Comparison of ENCODE assay signal across 8 cellular contexts in genomic region chr11:61899146-61899841, GRCh38. TPM values are rescaled to one million over a fixed set of nuclear protein-coding genes. Genes with fewer than 3 reads are reported as not detected.
DNase-seq lines count a peak whose midpoint lies in the region; ATAC-seq and TF ChIP-seq lines count a peak whose summit lies in the region.

No MANE protein-coding gene starts in this region.

- no peak overlapping the region for H3K4me3 ChIP-seq in Jurkat, Clone E6-1 (ENCODE audit: low read length)

- peak overlapping the region; percentile 6 to 94 (median 70) for H3K27ac Mint-ChIP-seq in naive thymus-derived CD8-positive, alpha-beta T cell
- H3K27ac Mint-ChIP-seq in stimulated activated memory B cell treated with anti-CD40 and anti-IgM and Interleukin-4, amounts not matched to agents 10 μg/mL and 1 μg/mL and 100 μg/mL, for 72 hours = peak overlapping the region; percentile 30

- H3K4me3 Mint-ChIP-seq in naive thymus-derived CD8-positive, alpha-beta T cell = peak overlapping the region in 1 of 10 donors; percentile 22
- no peak overlapping the region for H3K4me3 Mint-ChIP-seq in stimulated activated memory B cell treated with anti-CD40 and anti-IgM and Interleukin-4, amounts not matched to agents 10 μg/mL and 1 μg/mL and 100 μg/mL, for 72 hours

- peak; percentile 77 for ATAC-seq in GM19455 (IDR thresholded peaks at IDR 0.05; ENCODE audit: unreplicated experiment)
- ATAC-seq in naive thymus-derived CD8-positive, alpha-beta T cell = peak; percentile 95 to 96
- ATAC-seq in stimulated activated memory B cell treated with anti-CD40 and anti-IgM and Interleukin-4, amounts not matched to agents 10 μg/mL and 1 μg/mL and 100 μg/mL, for 72 hours = peak; percentile 91

- no peak for TF ChIP-seq POLR2A in erythroblast (IDR thresholded peaks at IDR 0.05; ENCODE audit: low read length)

- H3K9me3 Mint-ChIP-seq in naive thymus-derived CD8-positive, alpha-beta T cell = no peaks in the 10 kb centered on the region
- no peaks in the 10 kb centered on the region for H3K9me3 Mint-ChIP-seq in stimulated activated memory B cell treated with anti-CD40 and anti-IgM and Interleukin-4, amounts not matched to agents 10 μg/mL and 1 μg/mL and 100 μg/mL, for 72 hours

- H3K4me1 Mint-ChIP-seq in naive thymus-derived CD8-positive, alpha-beta T cell = peaks cover 4 to 11% (median 6%) of the 10 kb centered on the region in 4 donors
- H3K4me1 Mint-ChIP-seq in stimulated activated memory B cell treated with anti-CD40 and anti-IgM and Interleukin-4, amounts not matched to agents 10 μg/mL and 1 μg/mL and 100 μg/mL, for 72 hours = peaks cover 28% of the 10 kb centered on the region

- POLR2A ChIA-PET in naive thymus-derived CD8-positive, alpha-beta T cell (lab: Charles Lee) = interaction anchor here (1.1 to 2.6 kb wide), 3 partner anchors 48 to 183 kb away, joined by 3 to 16 read pairs (median 10); partner anchors contain the start of gene FTH1

- H3K27me3 Mint-ChIP-seq in naive thymus-derived CD8-positive, alpha-beta T cell = peaks cover 0 to 13% (median 4%) of the 10 kb centered on the region in 5 donors
- H3K27me3 Mint-ChIP-seq in stimulated activated memory B cell treated with anti-CD40 and anti-IgM and Interleukin-4, amounts not matched to agents 10 μg/mL and 1 μg/mL and 100 μg/mL, for 72 hours = no peaks in the 10 kb centered on the region

- no peaks in the 10 kb centered on the region for H3K36me3 Mint-ChIP-seq in naive thymus-derived CD8-positive, alpha-beta T cell
- no peaks in the 10 kb centered on the region for H3K36me3 Mint-ChIP-seq in stimulated activated memory B cell treated with anti-CD40 and anti-IgM and Interleukin-4, amounts not matched to agents 10 μg/mL and 1 μg/mL and 100 μg/mL, for 72 hours

- TF ChIP-seq CTCF in C4-2B (conservative IDR thresholded peaks at IDR 0.05) = peak; percentile 99

- DNase-seq in Jurkat, Clone E6-1 (ENCODE audit: low read depth, low spot score) = peak; percentile 78
- DNase-seq in OCI-M2 (lab: John Stamatoyannopoulos, UW; ENCODE audit: unreplicated experiment) (peak; percentile 43), activated T-cell treated with anti-CD3 and anti-CD28 coated beads for 24 hours (ENCODE audit: low read depth) (peak; percentile 87), erythroblast (lab: John Stamatoyannopoulos, UW) (peak; percentile 86 to 93)
- DNase-seq in naive thymus-derived CD8-positive, alpha-beta T cell = peak; percentile 84 to 97 (median 93)

- no peak overlapping the region for H3K27ac ChIP-seq in C4-2B

RNA-seq across cellular contexts. Expression of gene FADS3, which starts 7.9 kb away (rescaled TPM):
- polyA plus RNA-seq in Jurkat, Clone E6-1 (2012; ENCODE audit: insufficient read depth, insufficient read length) = 25.1 TPM
- total RNA-seq in naive thymus-derived CD8-positive, alpha-beta T cell = 1 to 10 TPM; 5.1 to 5.7 TPM
- polyA plus RNA-seq in naive thymus-derived CD8-positive, alpha-beta T cell = 1 to 10 TPM in 2 of 3 donors, under 1 TPM in 1; 0.33 to 1.5 (median 1.2) TPM

RNA-seq across cellular contexts. Expression of gene RAB3IL1, which starts 18.1 kb away (rescaled TPM):
- 8.6 TPM for polyA plus RNA-seq in Jurkat, Clone E6-1 (2012; ENCODE audit: insufficient read depth, insufficient read length)
- under 1 TPM; 0.23 to 0.82 TPM for total RNA-seq in naive thymus-derived CD8-positive, alpha-beta T cell
- not detected for polyA plus RNA-seq in naive thymus-derived CD8-positive, alpha-beta T cell

RNA-seq across cellular contexts. Expression of gene BEST1, which starts 50.9 kb away (rescaled TPM):
- polyA plus RNA-seq in Jurkat, Clone E6-1 (2012; ENCODE audit: insufficient read depth, insufficient read length) = 0.55 TPM
- under 1 TPM in 1 of 2 experiments, not detected in 1; 0.08 TPM for total RNA-seq in naive thymus-derived CD8-positive, alpha-beta T cell
- 1 to 10 TPM in 1 of 3 donors, under 1 TPM in 2; 0.43 to 1.0 (median 0.66) TPM for polyA plus RNA-seq in naive thymus-derived CD8-positive, alpha-beta T cell

Comparison
In these comparisons a context has a peak if more than half of its experiments do, and no peak if none do; other contexts are left out.
1. DNase-seq: peak in every context shown above with its lines; median percentile 93 in naive thymus-derived CD8-positive, alpha-beta T cell; 90 in erythroblast; 87 in activated T-cell treated with anti-CD3 and anti-CD28 coated beads for 24 hours; 78 in Jurkat, Clone E6-1; 43 in OCI-M2.